Comparison of ENCODE assay signal across 8 cellular contexts in genomic region chr3:149621218-149622005, GRCh38. TPM values are rescaled to one million over a fixed set of nuclear protein-coding genes. Genes with fewer than 3 reads are reported as not detected.
DNase-seq lines count a peak whose midpoint lies in the region; ATAC-seq, FAIRE-seq and TF ChIP-seq lines count a peak whose summit lies in the region.

No MANE protein-coding gene starts in this region.

- ATAC-seq in GM21367 (IDR thresholded peaks at IDR 0.05; ENCODE audit: unreplicated experiment), result peak; percentile 57
- peak; percentile 61 for ATAC-seq in aorta (ENCODE audit: low FRiP score)
- no peak for ATAC-seq in HG03135 (IDR thresholded peaks at IDR 0.05; ENCODE audit: unreplicated experiment)
- no peak for ATAC-seq in activated CD4-positive, CD25-positive, alpha-beta regulatory T cell treated with anti-CD3 and anti-CD28 coated beads, Interleukin-2, amount 50 U/mL, for 24 hours

- POLR2A ChIA-PET in endothelial cell of umbilical vein (lab: Charles Lee), result interaction anchor here (0.6 kb wide), 2 partner anchors 27 to 35 kb away, joined by 3 to 4 read pairs; no protein-coding TSS in a partner anchor

- H4K20me1 ChIP-seq in Loucy (ENCODE audit: insufficient read depth, low read length, poor library complexity, severe bottlenecking) (no peaks in the 10 kb centered on the region), endothelial cell of umbilical vein (replicated peaks; ENCODE audit: control insufficient read depth, extremely low read depth, insufficient read depth, low read length) (peaks cover 3% of the 10 kb centered on the region)

- peak overlapping the region; percentile 99 for H3K27ac ChIP-seq in endothelial cell of umbilical vein (ENCODE audit: insufficient read depth, low read depth, low read length)
- H3K27ac ChIP-seq in aorta (ENCODE audit: low read depth in 1 of 2, low read length in 2 of 2), result no peak overlapping the region

- TF ChIP-seq CTCF in Loucy (conservative IDR thresholded peaks at IDR 0.05; ENCODE audit: low read length) (no peak), endothelial cell of umbilical vein (IDR thresholded peaks at IDR 0.05; ENCODE audit: extremely low read depth in 1 of 2, insufficient read depth in 1 of 2, low read depth in 1 of 2, low read length in 2 of 2) (no peak)

- peak overlapping the region; percentile 52 for H3K4me2 ChIP-seq in Loucy (ENCODE audit: low read depth, low read length, poor library complexity, severe bottlenecking)
- peak overlapping the region; percentile 83 for H3K4me2 ChIP-seq in endothelial cell of umbilical vein (ENCODE audit: insufficient read depth, low read length)

- no peaks in the 10 kb centered on the region for H3K27me3 ChIP-seq in Loucy (ENCODE audit: insufficient read depth, low read length, poor library complexity, severe bottlenecking)
- no peaks in the 10 kb centered on the region for H3K27me3 ChIP-seq in endothelial cell of umbilical vein (ENCODE audit: control insufficient read depth in 2 of 2, insufficient read depth in 2 of 2, low read length in 2 of 2)
- no peaks in the 10 kb centered on the region for H3K27me3 ChIP-seq in aorta (ENCODE audit: control insufficient read depth in 1 of 2, insufficient read depth in 2 of 2, low read length in 1 of 2)

- peak; percentile 82 for FAIRE-seq in endothelial cell of umbilical vein (lab: Jason Lieb, UNC)

- no peaks in the 10 kb centered on the region for H3K9me1 ChIP-seq in endothelial cell of umbilical vein (replicated peaks; ENCODE audit: control insufficient read depth, extremely low read depth, insufficient read depth, low read length)

- intact Hi-C loops in endothelial cell of umbilical vein (cut with micrococcal nuclease) (no loop called here), aorta (cut with DNase I) (loop anchor here in 1 of 2 donors (5.0 kb wide), 1 partner anchor 36 kb away; the partner anchor contains the start of gene WWTR1)

- H3K9ac ChIP-seq in Loucy (ENCODE audit: low read depth, low read length, poor library complexity, severe bottlenecking) (no peak overlapping the region), endothelial cell of umbilical vein (replicated peaks; ENCODE audit: extremely low read depth, insufficient read depth, low read length) (peak overlapping the region; percentile 83)

- peak; percentile 47 for TF ChIP-seq POLR2A in endothelial cell of umbilical vein (IDR thresholded peaks at IDR 0.05; ENCODE audit: low read depth, low read length)

- H3K36me3 ChIP-seq in Loucy (ENCODE audit: insufficient read depth, low read length) (no peaks in the 10 kb centered on the region), endothelial cell of umbilical vein (ENCODE audit: control insufficient read depth in 2 of 2, extremely low read depth in 1 of 2, insufficient read depth in 2 of 2, low read length in 2 of 2) (peaks cover 0 to 9% of the 10 kb centered on the region in 2 experiments), aorta (ENCODE audit: control insufficient read depth in 1 of 2, insufficient read depth in 2 of 2, low read length in 1 of 2) (no peaks in the 10 kb centered on the region)

- 0 out of 2 replicates have a peak, but pooled peaks cover 6% of the 10 kb centered on the region for H3F3A ChIP-seq in Loucy (ENCODE audit: low read depth)

- BruUV-seq in endothelial cell of umbilical vein (replicated peaks; lab: Mats Ljungman, UMichigan), result TSS peak; percentile 49

- CTCF ChIA-PET in endothelial cell of umbilical vein (lab: Charles Lee), result interaction anchor here (0.6 to 3.3 kb wide), 9 partner anchors 10 to 132 kb away, joined by 3 to 17 read pairs (median 3); no protein-coding TSS in a partner anchor

- H3K79me2 ChIP-seq in Loucy (ENCODE audit: insufficient read depth, low read length), result no peaks in the 10 kb centered on the region
- H3K79me2 ChIP-seq in endothelial cell of umbilical vein (ENCODE audit: control insufficient read depth, insufficient read depth, low read length), result peaks cover 94% of the 10 kb centered on the region

- dilution Hi-C loops in endothelial cell of umbilical vein (cut with MboI; ENCODE audit: extremely low pct_ligation_motif_present, low sequenced_read_pairs), result no loop called here

- H3K9me3 ChIP-seq in Loucy (ENCODE audit: insufficient read depth, low read depth, low read length) (no peaks in the 10 kb centered on the region), endothelial cell of umbilical vein (replicated peaks; ENCODE audit: control insufficient read depth, insufficient read depth, low read length) (no peaks in the 10 kb centered on the region), aorta (ENCODE audit: control insufficient read depth, low read length) (no peaks in the 10 kb centered on the region)

- H2AFZ ChIP-seq in Loucy (ENCODE audit: low read length) (peak overlapping the region; percentile 20; the same call in 1 of the 2 replicates), endothelial cell of umbilical vein (ENCODE audit: low read depth, low read length) (no peak overlapping the region)

- peaks cover 20% of the 10 kb centered on the region for H3K4me1 ChIP-seq in Loucy (ENCODE audit: insufficient read depth, low read length, poor library complexity, severe bottlenecking)
- H3K4me1 ChIP-seq in endothelial cell of umbilical vein (ENCODE audit: control insufficient read depth, extremely low read depth, insufficient read depth, low read length), result peaks cover 75% of the 10 kb centered on the region
- H3K4me1 ChIP-seq in aorta (ENCODE audit: control insufficient read depth in 1 of 2, insufficient read depth in 2 of 2, low read length in 2 of 2), result peaks cover 14 to 29% of the 10 kb centered on the region in 2 donors

- H3K4me3 ChIP-seq in Loucy (ENCODE audit: low read length, poor library complexity, severe bottlenecking) (peak overlapping the region; percentile 29), endothelial cell of umbilical vein (replicated peaks in 1 of 3; ENCODE audit: insufficient read depth in 1 of 3, low read depth in 1 of 3, low read length in 3 of 3) (peak overlapping the region in 1 of 3 experiments; percentile 13), aorta (ENCODE audit: low read length in 2 of 2) (no peak overlapping the region)

- WGBS in aorta, 2 donors, result 17 to 19% methylated on average over 5 of the region's 5 CpGs

- DNase-seq in AML-193 (lab: John Stamatoyannopoulos, UW) (peak; percentile 24 to 28), endothelial cell of umbilical vein (ENCODE audit: low read depth, low spot score) (peak; percentile 90), aorta (peak in 1 of 2 donors; percentile 56), medulla oblongata (ENCODE audit: extremely low spot score) (no peak)

- H3K9me2 ChIP-seq in Loucy (replicated peaks; ENCODE audit: low read depth, low read length), result no peaks in the 10 kb centered on the region

TF ChIP-seq in endothelial cell of umbilical vein, 7 proteins besides CTCF, POLR2A, EP300 and RAD21:
- TF ChIP-seq POLR2AphosphoS5 (IDR thresholded peaks at IDR 0.05; ENCODE audit: insufficient read depth, low read depth, low read length), result peak; percentile 74
- TF ChIP-seq JUN (IDR thresholded peaks at IDR 0.05; ENCODE audit: borderline replicate concordance, insufficient read depth, insufficient read length, low read depth), result peak; percentile 55
- peak; percentile 75 for TF ChIP-seq FOS (IDR thresholded peaks at IDR 0.05; ENCODE audit: borderline replicate concordance, insufficient read depth, low read length)
- TF ChIP-seq MYC (IDR thresholded peaks at IDR 0.05; ENCODE audit: low read depth, low read length), result no peak

RNA-seq across cellular contexts. Expression of gene WWTR1, which starts 36.4 kb away (rescaled TPM):
- 210 and 262 TPM in 2 replicates for total RNA-seq in endothelial cell of umbilical vein
- 341 and 347 TPM in 2 replicates for polyA plus RNA-seq in endothelial cell of umbilical vein
- polyA plus RNA-seq in endothelial cell of umbilical vein (2011; cell fraction: cytosol; rRNA removed), result 377 and 383 TPM in 2 replicates
- polyA plus RNA-seq in endothelial cell of umbilical vein (2011; cell fraction: nucleus; rRNA removed), result 267 and 297 TPM in 2 replicates
- 283 and 286 TPM in 2 replicates for polyA plus RNA-seq in endothelial cell of umbilical vein (2012)
- polyA minus RNA-seq in endothelial cell of umbilical vein, result 706 and 787 TPM in 2 replicates
- 40.0 TPM for polyA minus RNA-seq in endothelial cell of umbilical vein (2011; cell fraction: cytosol; rRNA and poly(A)+ RNA removed)
- 445 and 582 TPM in 2 replicates for polyA minus RNA-seq in endothelial cell of umbilical vein (2011; cell fraction: nucleus; rRNA and poly(A)+ RNA removed)
- total RNA-seq in aorta, result 100 to 1,000 TPM; 148 to 225 TPM
- 100 to 1,000 TPM in 1 of 2 donors, 10 to 100 TPM in 1; 93.5 to 115 TPM for polyA plus RNA-seq in aorta

Comparison
In these comparisons a context has a peak if more than half of its experiments do, and no peak if none do; other contexts are left out.
1. ATAC-seq: peak in GM21367 (single experiment) and aorta (single experiment); none in HG03135 (single experiment) and activated CD4-positive, CD25-positive, alpha-beta regulatory T cell treated with anti-CD3 and anti-CD28 coated beads, Interleukin-2, amount 50 U/mL, for 24 hours (0 of 2).